ENCODE assay signal across 17 cellular contexts in the genomic region with DNA sequence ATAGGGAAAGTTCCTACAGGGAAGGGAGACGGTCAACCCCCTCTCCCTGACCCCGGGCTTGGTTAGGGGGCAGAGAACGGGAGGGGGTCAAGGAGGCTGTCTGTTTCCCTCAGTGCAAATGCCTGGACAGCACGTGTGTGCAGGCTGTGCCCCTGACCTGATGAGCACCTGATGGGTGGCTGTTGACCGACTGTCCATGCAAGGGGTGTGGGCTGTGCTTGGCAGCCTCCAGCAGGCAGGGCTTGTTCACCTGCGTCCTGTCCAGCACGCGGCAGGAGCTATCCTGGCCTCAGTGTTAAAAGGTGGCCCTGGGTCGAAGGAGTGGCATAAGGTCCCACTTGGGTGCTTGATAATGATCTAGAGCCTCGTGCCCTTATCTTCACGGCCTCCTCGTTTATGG.
DNase-seq lines count a peak whose midpoint lies in the region; ATAC-seq and TF ChIP-seq lines count a peak whose summit lies in the region.
"Had no signal": no experiment of that assay in that cellular context is flagged by ENCODE, and none has a peak within 500 bp of the region (broad histone marks: within the 10 kb centered on the region; RNA-seq: fewer than 3 reads in every experiment).

No MANE protein-coding gene starts in this region.

- H3K4me2 ChIP-seq in GM23248 (ENCODE audit: unreplicated experiment) (peak overlapping the region; percentile 11), skeletal muscle satellite cell (ENCODE audit: low read length) (peak overlapping the region; percentile 9)

- no peaks in the 10 kb centered on the region for H3K9me3 ChIP-seq in GM23248 (ENCODE audit: low read depth)
- H3K9me3 ChIP-seq in right cardiac atrium (ENCODE audit: control insufficient read depth, low read length), result no peaks in the 10 kb centered on the region
- no peaks in the 10 kb centered on the region for H3K9me3 ChIP-seq in skeletal muscle satellite cell (replicated peaks; ENCODE audit: low read length)
- H3K9me3 ChIP-seq: SJCRH30 had no signal

- H3K4me1 ChIP-seq in GM23248 (ENCODE audit: insufficient read depth), result peaks cover 21% of the 10 kb centered on the region
- peaks cover 3% of the 10 kb centered on the region for H3K4me1 ChIP-seq in right cardiac atrium (ENCODE audit: control insufficient read depth, insufficient read depth, low read length)
- peaks cover 20% of the 10 kb centered on the region for H3K4me1 ChIP-seq in skeletal muscle satellite cell (ENCODE audit: control insufficient read depth, insufficient read depth, low read length)
- H3K4me1 ChIP-seq: SJCRH30 had no signal

- in situ Hi-C loops in GM23248 (cut with MboI), result no loop called here

- H3K27ac ChIP-seq in GM23248 (peak overlapping the region; percentile 28), coronary artery (peak overlapping the region; percentile 17 to 66), right cardiac atrium (ENCODE audit: low read length) (no peak overlapping the region)
- H3K27ac ChIP-seq: SJCRH30 had no signal

- H4K20me1 ChIP-seq in GM23248 (ENCODE audit: insufficient read depth), result no peaks in the 10 kb centered on the region

- no peak overlapping the region for H3K9ac ChIP-seq in GM23248
- peak overlapping the region; percentile 1 for H3K9ac ChIP-seq in skeletal muscle satellite cell (ENCODE audit: low read depth, low read length)

- intact Hi-C loops in right cardiac atrium (cut with DNase I), result no loop called here

- DNase-seq in GM23248, result no peak
- no peak for DNase-seq in coronary artery (ENCODE audit: low spot score)
- no peak for DNase-seq in right cardiac atrium
- no peak for DNase-seq in NK-92 (lab: John Stamatoyannopoulos, UW; ENCODE audit: unreplicated experiment)
- no peak for DNase-seq in DMS153 treated with DMSO at 0.1 percent for 48 hours (lab: John Stamatoyannopoulos, UW; ENCODE audit: unreplicated experiment)
- no peak for DNase-seq in H4 (ENCODE audit: low spot score)
- DNase-seq: CD8-positive, alpha-beta memory T cell; DND-41; NCI-H1105 treated with DMSO at 0.1 percent for 48 hours; NCI-H1694 treated with DMSO at 0.1 percent for 48 hours; NCI-H2107; NCI-H69; NK-92 treated with Interleukin-12 subunit alpha and Interleukin-12 subunit beta, amount 100 ng/mL, for 24 hours; SJCRH30 had no signal

- ATAC-seq in right cardiac atrium (peak; percentile 5 to 16), GM21786 (IDR thresholded peaks at IDR 0.05; ENCODE audit: unreplicated experiment) (no peak)
- ATAC-seq: GM12878 had no signal

- WGBS in GM23248 (ENCODE audit: low coverage in 1 of 2, low lambda C conversion rate in 2 of 2, missing lambda C conversion rate in 2 of 2), 2 experiments, result 78 to 82% methylated on average over 12 of the region's 12 CpGs
- WGBS in right cardiac atrium, result 72% methylated on average over 12 of the region's 12 CpGs

- H3F3A ChIP-seq in GM23248 (ENCODE audit: insufficient read depth), result peaks cover 22% of the 10 kb centered on the region

- no peak overlapping the region for H2AFZ ChIP-seq in GM23248

- no peak for TF ChIP-seq CTCF in coronary artery (IDR thresholded peaks at IDR 0.05)

- H3K9me2 ChIP-seq in GM23248 (ENCODE audit: insufficient read depth), result no peaks in the 10 kb centered on the region

- H3K36me3 ChIP-seq in GM23248 (ENCODE audit: low read depth) (no peaks in the 10 kb centered on the region), skeletal muscle satellite cell (ENCODE audit: insufficient read depth, low read length) (no peaks in the 10 kb centered on the region)
- H3K36me3 ChIP-seq: SJCRH30 had no signal

- H3K4me3 ChIP-seq in GM23248 (no peak overlapping the region), coronary artery (no peak overlapping the region), right cardiac atrium (ENCODE audit: low read length) (no peak overlapping the region), skeletal muscle satellite cell (ENCODE audit: low read length) (no peak overlapping the region)
- H3K4me3 ChIP-seq: GM12878, SJCRH30 had no signal

- H3K79me2 ChIP-seq in GM23248 (ENCODE audit: insufficient read depth), result peaks cover 73% of the 10 kb centered on the region

- H3K27me3 ChIP-seq in GM23248 (replicated peaks; ENCODE audit: insufficient read depth) (no peaks in the 10 kb centered on the region), right cardiac atrium (ENCODE audit: control insufficient read depth, insufficient read depth) (no peaks in the 10 kb centered on the region), skeletal muscle satellite cell (ENCODE audit: control insufficient read depth, insufficient read depth, low read length) (no peaks in the 10 kb centered on the region)
